Comparison of ENCODE assay signal across 16 cellular contexts in genomic region chr5:15731686-15732085, GRCh38.
A peak's percentile ranks its signal among the peaks of the same experiment; 100 is the strongest.
DNase-seq lines count a peak whose midpoint lies in the region; ATAC-seq, FAIRE-seq and TF ChIP-seq lines count a peak whose summit lies in the region.
"Had no signal": no experiment of that assay in that cellular context is flagged by ENCODE, and none has a peak within 500 bp of the region (broad histone marks: within the 10 kb centered on the region; RNA-seq: fewer than 3 reads in every experiment).

No MANE protein-coding gene starts in this region.

- H3K4me3 Mint-ChIP-seq in nephron progenitor cell, result no peak overlapping the region
- H3K4me3 Mint-ChIP-seq in T-helper 2 cell treated with Interferon-gamma antibody and Interleukin-4, amounts not matched to agents 5 μg/mL and 100 μg/mL, for 36 hours, result no peak overlapping the region
- H3K4me3 Mint-ChIP-seq: B cell; CD4-positive, alpha-beta T cell had no signal

- H3K27me3 Mint-ChIP-seq in nephron progenitor cell (ENCODE audit: low read depth, poor library complexity), result peaks cover 4% of the 10 kb centered on the region
- H3K27me3 Mint-ChIP-seq in T-helper 2 cell treated with Interferon-gamma antibody and Interleukin-4, amounts not matched to agents 5 μg/mL and 100 μg/mL, for 36 hours (ENCODE audit: low read depth), result no peaks in the 10 kb centered on the region
- H3K27me3 Mint-ChIP-seq: B cell; CD4-positive, alpha-beta T cell had no signal

- no peak for FAIRE-seq in kidney (lab: Jason Lieb, UNC)
- FAIRE-seq: A204.1, GM18507 had no signal

- no peaks in the 10 kb centered on the region for H3K36me3 ChIP-seq in kidney (ENCODE audit: control insufficient read depth in 1 of 2, insufficient read depth in 2 of 2, low read length in 2 of 2)

- intact Hi-C loops in Right ventricle myocardium superior (cut with DNase I) (no loop called here), left cardiac atrium (cut with DNase I) (no loop called here), kidney (cut with DNase I) (no loop called here)

- ATAC-seq in Right ventricle myocardium superior (ENCODE audit: poor library complexity), result peak; percentile 96
- peak; percentile 96 to 97 for ATAC-seq in left cardiac atrium

- no peak overlapping the region for H3K27ac ChIP-seq in kidney (ENCODE audit: low read depth in 2 of 2, low read length in 2 of 2)
- H3K27ac ChIP-seq: GM23248 had no signal

- peak overlapping the region; percentile 68 for H3K27ac Mint-ChIP-seq in nephron progenitor cell
- H3K27ac Mint-ChIP-seq in T-helper 2 cell treated with Interferon-gamma antibody and Interleukin-4, amounts not matched to agents 5 μg/mL and 100 μg/mL, for 36 hours, result no peak overlapping the region
- H3K27ac Mint-ChIP-seq: B cell; CD4-positive, alpha-beta T cell had no signal

- peaks cover 15% of the 10 kb centered on the region for H3K36me3 Mint-ChIP-seq in nephron progenitor cell (ENCODE audit: low read depth)
- H3K36me3 Mint-ChIP-seq in T-helper 2 cell treated with Interferon-gamma antibody and Interleukin-4, amounts not matched to agents 5 μg/mL and 100 μg/mL, for 36 hours (ENCODE audit: low read depth), result no peaks in the 10 kb centered on the region

- H3K9me3 Mint-ChIP-seq in nephron progenitor cell, result peaks cover 24% of the 10 kb centered on the region
- peaks cover 49% of the 10 kb centered on the region for H3K9me3 Mint-ChIP-seq in T-helper 2 cell treated with Interferon-gamma antibody and Interleukin-4, amounts not matched to agents 5 μg/mL and 100 μg/mL, for 36 hours

- peaks cover 5 to 8% of the 10 kb centered on the region in 2 donors for H3K9me3 ChIP-seq in kidney (ENCODE audit: control insufficient read depth in 1 of 2, low read length in 2 of 2)

- H3K4me1 ChIP-seq in kidney (ENCODE audit: control insufficient read depth in 1 of 2, insufficient read depth in 1 of 2, low read depth in 1 of 2, low read length in 2 of 2), result no peaks in the 10 kb centered on the region

- no peak overlapping the region for H3K4me3 ChIP-seq in kidney (ENCODE audit: low read length in 2 of 2)
- H3K4me3 ChIP-seq: GM23248 had no signal

- no peak overlapping the region for H3K9ac ChIP-seq in kidney (ENCODE audit: low read length in 2 of 2)
- H3K9ac ChIP-seq: GM23248 had no signal

- peak; percentile 27 for DNase-seq in astrocyte of the hippocampus (ENCODE audit: low read depth, low spot score)
- DNase-seq in Right ventricle myocardium superior, result peak; percentile 44
- DNase-seq in left cardiac atrium, result peak; percentile 43
- DNase-seq in nephron progenitor cell, result no peak
- DNase-seq in kidney, result no peak
- no peak for DNase-seq in T-helper 2 cell treated with Interferon-gamma antibody and Interleukin-4, amounts not matched to agents 5 μg/mL and 100 μg/mL, for 36 hours (ENCODE audit: low spot score)
- no peak for DNase-seq in activated effector memory CD4-positive, alpha-beta T cell treated with Interleukin-2 at 50 U/mL for 16 hours
- DNase-seq: C1 segment of cervical spinal cord; Calu3; CD4-positive, alpha-beta T cell; DMS 273 treated with DMSO at 0.1 percent for 48 hours; GM23248; H7 had no signal

- no peak for TF ChIP-seq CTCF in nephron progenitor cell (IDR thresholded peaks at IDR 0.05)
- no peak for TF ChIP-seq CTCF in kidney (IDR thresholded peaks at IDR 0.05; ENCODE audit: borderline replicate concordance, extremely low read depth, insufficient read depth)

- peaks cover 5% of the 10 kb centered on the region for H3K4me1 Mint-ChIP-seq in nephron progenitor cell
- H3K4me1 Mint-ChIP-seq in T-helper 2 cell treated with Interferon-gamma antibody and Interleukin-4, amounts not matched to agents 5 μg/mL and 100 μg/mL, for 36 hours (ENCODE audit: low read depth), result no peaks in the 10 kb centered on the region
- H3K4me1 Mint-ChIP-seq: B cell had no signal

Comparison
In these comparisons a context has a peak if more than half of its experiments do, and no peak if none do; other contexts are left out.
1. DNase-seq: peak in astrocyte of the hippocampus (single experiment), Right ventricle myocardium superior (single experiment) and left cardiac atrium (single experiment); none in nephron progenitor cell (single experiment), kidney (single experiment), T-helper 2 cell treated with Interferon-gamma antibody and Interleukin-4, amounts not matched to agents 5 μg/mL and 100 μg/mL, for 36 hours (single experiment) and activated effector memory CD4-positive, alpha-beta T cell treated with Interleukin-2 at 50 U/mL for 16 hours (single experiment).